ENCODE assay signal across 9 cellular contexts in the genomic region with DNA sequence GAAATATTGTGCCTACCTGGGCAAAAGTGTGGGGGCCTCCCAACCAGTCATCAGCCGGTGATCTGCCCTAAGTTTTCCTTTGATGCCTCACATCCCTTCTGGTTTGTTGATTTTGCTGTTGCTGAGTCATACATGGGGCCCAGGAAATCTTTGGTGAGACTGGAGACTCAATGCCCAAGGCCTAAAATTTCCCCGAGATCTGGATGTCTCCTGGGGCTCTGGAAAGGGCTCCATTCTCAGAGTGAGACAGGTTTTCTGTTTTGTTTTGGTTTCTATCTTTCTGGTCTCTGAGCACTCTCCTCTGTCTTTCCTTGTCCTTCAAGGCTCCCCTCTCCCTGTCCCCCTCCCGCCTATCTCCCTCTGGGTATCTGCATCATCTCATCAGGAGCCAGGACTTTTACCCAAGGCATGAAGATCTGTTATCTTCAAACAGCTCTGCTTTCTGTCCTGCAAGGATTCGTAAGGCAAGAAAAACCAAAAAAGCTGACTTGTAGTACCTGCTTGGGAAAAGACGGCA.
DNase-seq lines count a peak whose midpoint lies in the region; ATAC-seq and TF ChIP-seq lines count a peak whose summit lies in the region.
"Had no signal": no experiment of that assay in that cellular context is flagged by ENCODE, and none has a peak within 500 bp of the region (broad histone marks: within the 10 kb centered on the region; RNA-seq: fewer than 3 reads in every experiment).

No MANE protein-coding gene starts in this region.

- H3K36me3 ChIP-seq in RWPE2 (ENCODE audit: low read depth) = no peaks in the 10 kb centered on the region
- no peaks in the 10 kb centered on the region for H3K36me3 ChIP-seq in skeletal muscle satellite cell (ENCODE audit: insufficient read depth, low read length)
- no peaks in the 10 kb centered on the region for H3K36me3 ChIP-seq in CD8-positive, alpha-beta memory T cell (ENCODE audit: insufficient read depth, low read length)

- H3K36me3 Mint-ChIP-seq in CD8-positive, alpha-beta memory T cell = peaks cover 0 to 6% (median 0%) of the 10 kb centered on the region in 3 donors

- H3K4me1 Mint-ChIP-seq in CD8-positive, alpha-beta memory T cell = peaks cover 10 to 26% (median 19%) of the 10 kb centered on the region in 3 donors

- peak overlapping the region in 1 of 8 donors; percentile 20 for H3K27ac Mint-ChIP-seq in CD8-positive, alpha-beta memory T cell

- POLR2A ChIA-PET in CD8-positive, alpha-beta memory T cell (lab: Charles Lee) = no interaction called here

- peak overlapping the region; percentile 72 for H3K27ac ChIP-seq in RWPE2 (ENCODE audit: poor library complexity, severe bottlenecking)
- H3K27ac ChIP-seq in CD8-positive, alpha-beta memory T cell (ENCODE audit: low read depth, low read length) = no peak overlapping the region

- H3K27me3 ChIP-seq in RWPE2 (ENCODE audit: insufficient read depth, poor library complexity, severe bottlenecking) = no peaks in the 10 kb centered on the region
- H3K27me3 ChIP-seq in skeletal muscle satellite cell (ENCODE audit: control insufficient read depth, insufficient read depth, low read length) = no peaks in the 10 kb centered on the region
- no peaks in the 10 kb centered on the region for H3K27me3 ChIP-seq in CD8-positive, alpha-beta memory T cell (ENCODE audit: insufficient read depth, low read length, poor library complexity, severe bottlenecking)

- CTCF ChIA-PET in CD8-positive, alpha-beta memory T cell (lab: Charles Lee) = no interaction called here

- no peak overlapping the region for H3K4me3 ChIP-seq in RWPE2 (ENCODE audit: severe bottlenecking)
- no peak overlapping the region for H3K4me3 ChIP-seq in skeletal muscle satellite cell (ENCODE audit: low read length)
- H3K4me3 ChIP-seq in CD8-positive, alpha-beta memory T cell (ENCODE audit: low read length) = no peak overlapping the region

- DNase-seq in NCI-H510A treated with DMSO at 0.1 percent for 48 hours (lab: John Stamatoyannopoulos, UW) = peak; percentile 63
- DNase-seq in NCI-H510A (lab: John Stamatoyannopoulos, UW) = no peak
- DNase-seq in RWPE2 (ENCODE audit: low spot score) = no peak
- peak; percentile 68 for DNase-seq in fibroblast of peridontal ligament (ENCODE audit: extremely low read depth)
- no peak for DNase-seq in CD8-positive, alpha-beta memory T cell
- DNase-seq: NCI-H2081 had no signal

- peak; percentile 78 for ATAC-seq in RWPE2 (ENCODE audit: low read depth)
- no peak for ATAC-seq in GM19467 (IDR thresholded peaks at IDR 0.05; ENCODE audit: unreplicated experiment)
- ATAC-seq in HG02938 (IDR thresholded peaks at IDR 0.05; ENCODE audit: unreplicated experiment) = no peak

- H3K9ac ChIP-seq in skeletal muscle satellite cell (ENCODE audit: low read depth, low read length) = peak overlapping the region; percentile 19

- H3K4me1 ChIP-seq in RWPE2 (ENCODE audit: insufficient read depth, poor library complexity, severe bottlenecking) = peaks cover 41% of the 10 kb centered on the region
- H3K4me1 ChIP-seq in skeletal muscle satellite cell (ENCODE audit: control insufficient read depth, insufficient read depth, low read length) = peaks cover 51% of the 10 kb centered on the region
- H3K4me1 ChIP-seq in CD8-positive, alpha-beta memory T cell (ENCODE audit: insufficient read depth, low read length) = peaks cover 7% of the 10 kb centered on the region

- peak overlapping the region; percentile 54 for H3K4me2 ChIP-seq in skeletal muscle satellite cell (ENCODE audit: low read length)

- no peaks in the 10 kb centered on the region for H3K27me3 Mint-ChIP-seq in CD8-positive, alpha-beta memory T cell

- no peak for TF ChIP-seq CTCF in RWPE2 (IDR thresholded peaks at IDR 0.05; ENCODE audit: poor library complexity, severe bottlenecking)

- peaks cover 0 to 4% (median 0%) of the 10 kb centered on the region in 5 donors for H3K9me3 Mint-ChIP-seq in CD8-positive, alpha-beta memory T cell

- no peaks in the 10 kb centered on the region for H3K9me3 ChIP-seq in RWPE2 (ENCODE audit: severe bottlenecking)
- no peaks in the 10 kb centered on the region for H3K9me3 ChIP-seq in skeletal muscle satellite cell (replicated peaks; ENCODE audit: low read length)
- H3K9me3 ChIP-seq in CD8-positive, alpha-beta memory T cell (ENCODE audit: low read length) = no peaks in the 10 kb centered on the region

- no peak overlapping the region for H3K4me3 Mint-ChIP-seq in CD8-positive, alpha-beta memory T cell

Comparison
In these comparisons a context has a peak if more than half of its experiments do, and no peak if none do; other contexts are left out.
1. DNase-seq: peak in NCI-H510A treated with DMSO at 0.1 percent for 48 hours (single experiment) and fibroblast of peridontal ligament (single experiment); none in NCI-H510A (single experiment), RWPE2 (single experiment) and CD8-positive, alpha-beta memory T cell (0 of 5).